20 cellular contexts compared by ENCODE assay signal in the genomic region with DNA sequence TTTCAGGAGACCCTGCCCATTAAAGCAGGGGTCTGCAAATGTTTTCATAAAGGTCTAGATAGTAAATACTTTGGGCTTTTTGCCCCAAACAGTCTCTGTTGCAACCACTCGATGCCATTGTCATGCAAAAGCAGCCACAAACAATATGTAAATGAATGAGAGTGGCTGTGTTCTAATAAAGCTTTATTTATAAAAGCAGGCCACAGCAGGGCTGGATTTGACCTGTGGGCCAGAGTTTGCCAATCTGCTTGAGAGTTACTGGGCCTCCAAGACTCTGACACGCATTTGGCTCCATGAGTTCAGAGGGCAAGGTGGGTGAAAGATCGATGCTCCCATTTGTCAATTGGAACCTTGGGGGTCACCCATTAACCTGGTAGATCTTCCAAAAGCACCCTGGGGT.
DNase-seq lines count a peak whose midpoint lies in the region; ATAC-seq and TF ChIP-seq lines count a peak whose summit lies in the region.
"Had no signal": no experiment of that assay in that cellular context is flagged by ENCODE, and none has a peak within 500 bp of the region (broad histone marks: within the 10 kb centered on the region; RNA-seq: fewer than 3 reads in every experiment).

No MANE protein-coding gene starts in this region.

- H3K27ac ChIP-seq in breast epithelium (no peak overlapping the region), colonic mucosa (peak overlapping the region; percentile 79), prostate gland (peak overlapping the region; percentile 86 to 94), PC-3 (ENCODE audit: low read length) (no peak overlapping the region)
- H3K27ac ChIP-seq: 22Rv1, BLaER1 had no signal

- POLR2A ChIA-PET in MCF 10A (lab: Yijun Ruan, JAX) (no interaction called here), PC-3 (lab: Charles Lee; ENCODE audit: unreplicated experiment) (no interaction called here)

- WGBS in prostate gland: 94% methylated on average over 3 of the region's 3 CpGs

- H3K9me3 ChIP-seq in breast epithelium (no peaks in the 10 kb centered on the region), colonic mucosa (no peaks in the 10 kb centered on the region), prostate gland (no peaks in the 10 kb centered on the region), PC-3 (ENCODE audit: low read length) (no peaks in the 10 kb centered on the region)
- H3K9me3 ChIP-seq: A549, BLaER1 had no signal

- H3K4me3 Mint-ChIP-seq in MCF 10A (ENCODE audit: unreplicated experiment): no peak overlapping the region
- H3K4me3 Mint-ChIP-seq: CD8-positive, alpha-beta memory T cell; GM23338; HFFc6 had no signal

- BruUV-seq in MCF 10A (replicated peaks; lab: Mats Ljungman, UMichigan): no TSS peak
- BruUV-seq in PC-3 (replicated peaks; lab: Mats Ljungman, UMichigan): no TSS peak

- H3K9me2 ChIP-seq in PC-3 (replicated peaks; ENCODE audit: low read length): no peaks in the 10 kb centered on the region

- TF ChIP-seq POLR2A in breast epithelium (IDR thresholded peaks at IDR 0.05) (no peak), prostate gland (IDR thresholded peaks at IDR 0.05) (no peak)

- no peaks in the 10 kb centered on the region for H3K36me3 Mint-ChIP-seq in MCF 10A (ENCODE audit: insufficient read depth, unreplicated experiment)
- H3K36me3 Mint-ChIP-seq: CD8-positive, alpha-beta memory T cell had no signal

- no peaks in the 10 kb centered on the region for H3F3A ChIP-seq in PC-3 (ENCODE audit: low read length, unreplicated experiment)

- no peak overlapping the region for H3K4me2 ChIP-seq in PC-3 (ENCODE audit: low read length)
- H3K4me2 ChIP-seq: A549, BLaER1, GM23338 had no signal

- no peaks in the 10 kb centered on the region for H3K9me3 Mint-ChIP-seq in MCF 10A (ENCODE audit: unreplicated experiment)
- H3K9me3 Mint-ChIP-seq: CD8-positive, alpha-beta memory T cell; GM23338 had no signal

- H3K27me3 ChIP-seq in breast epithelium (peaks cover 0 to 20% of the 10 kb centered on the region in 2 donors), colonic mucosa (no peaks in the 10 kb centered on the region), prostate gland (replicated peaks; ENCODE audit: insufficient read depth) (no peaks in the 10 kb centered on the region), PC-3 (ENCODE audit: low read length) (peaks cover 40% of the 10 kb centered on the region)
- H3K27me3 ChIP-seq: BLaER1 had no signal

- ATAC-seq in GM18519 (IDR thresholded peaks at IDR 0.05; ENCODE audit: low FRiP score, unreplicated experiment) (no peak), PC-3 (no peak), HG03469 (IDR thresholded peaks at IDR 0.05; ENCODE audit: unreplicated experiment) (no peak)
- ATAC-seq: A549, GM23338, HCT116 had no signal

- H3K4me1 ChIP-seq in breast epithelium (no peaks in the 10 kb centered on the region), colonic mucosa (peaks cover 8% of the 10 kb centered on the region), prostate gland (replicated peaks) (no peaks in the 10 kb centered on the region), PC-3 (ENCODE audit: insufficient read depth, low read length) (no peaks in the 10 kb centered on the region)
- H3K4me1 ChIP-seq: A549 had no signal

- H3K36me3 ChIP-seq in breast epithelium (no peaks in the 10 kb centered on the region), colonic mucosa (no peaks in the 10 kb centered on the region), prostate gland (no peaks in the 10 kb centered on the region), PC-3 (ENCODE audit: low read depth, low read length) (no peaks in the 10 kb centered on the region)
- H3K36me3 ChIP-seq: BLaER1 had no signal

- CTCF ChIA-PET in MCF 10A (lab: Yijun Ruan, JAX): no interaction called here
- CTCF ChIA-PET in PC-3 (lab: Charles Lee): no interaction called here

- DNase-seq in MCF 10A (ENCODE audit: unreplicated experiment) (no peak), breast epithelium (ENCODE audit: low spot score in 2 of 2) (no peak), colonic mucosa (no peak), prostate gland (ENCODE audit: low spot score) (no peak), PC-3 (no peak)
- DNase-seq: CD8-positive, alpha-beta memory T cell; COR-L47; DMS 273 treated with DMSO at 0.1 percent for 48 hours; DMS53; DND-41; EL; H7; HFFc6 had no signal

- H3K79me2 ChIP-seq in PC-3 (ENCODE audit: low read length): no peaks in the 10 kb centered on the region

- peaks cover 11% of the 10 kb centered on the region for H3K4me1 Mint-ChIP-seq in MCF 10A (ENCODE audit: insufficient read depth, unreplicated experiment)
- H3K4me1 Mint-ChIP-seq: CD8-positive, alpha-beta memory T cell had no signal

- no peaks in the 10 kb centered on the region for H3K27me3 Mint-ChIP-seq in MCF 10A (ENCODE audit: insufficient read depth, unreplicated experiment)

- no peak overlapping the region for H3K9ac ChIP-seq in colonic mucosa (ENCODE audit: low read depth in 2 of 2, low read length in 2 of 2)
- no peak overlapping the region for H3K9ac ChIP-seq in PC-3 (ENCODE audit: low read length)
- H3K9ac ChIP-seq: BLaER1 had no signal

- H2AFZ ChIP-seq in PC-3 (ENCODE audit: low read length): no peak overlapping the region
- H2AFZ ChIP-seq: GM23338 had no signal

- TF ChIP-seq CTCF in MCF 10A (IDR thresholded peaks at IDR 0.05; ENCODE audit: unreplicated experiment): no peak
- TF ChIP-seq CTCF in breast epithelium (IDR thresholded peaks at IDR 0.05): no peak
- no peak for TF ChIP-seq CTCF in colonic mucosa (IDR thresholded peaks at IDR 0.05)
- TF ChIP-seq CTCF in prostate gland (IDR thresholded peaks at IDR 0.05): no peak
- TF ChIP-seq CTCF in PC-3 (conservative IDR thresholded peaks at IDR 0.05; ENCODE audit: low read depth, low read length): no peak

- H3K4me3 ChIP-seq in breast epithelium: no peak overlapping the region
- H3K4me3 ChIP-seq in colonic mucosa: no peak overlapping the region
- no peak overlapping the region for H3K4me3 ChIP-seq in prostate gland
- no peak overlapping the region for H3K4me3 ChIP-seq in PC-3 (ENCODE audit: low read length)
- H3K4me3 ChIP-seq: A549, BLaER1, GM23338 had no signal

- intact Hi-C loops in MCF 10A (cut with micrococcal nuclease): no loop called here
- intact Hi-C loops in breast epithelium (cut with DNase I; ENCODE audit: low total_unique reads): no loop called here
- intact Hi-C loops in colonic mucosa (cut with DNase I): no loop called here
- intact Hi-C loops in prostate gland (cut with DNase I): no loop called here
- intact Hi-C loops in PC-3 (cut with micrococcal nuclease): no loop called here

- H4K20me1 ChIP-seq in PC-3 (ENCODE audit: low read length): no peaks in the 10 kb centered on the region
- H4K20me1 ChIP-seq: BLaER1 had no signal

- H3K27ac Mint-ChIP-seq in MCF 10A (ENCODE audit: low read depth, unreplicated experiment): peak overlapping the region; percentile 92
- H3K27ac Mint-ChIP-seq: GM23338, HFFc6 had no signal

Comparison
In these comparisons a context has a peak if more than half of its experiments do, and no peak if none do; other contexts are left out.
1. H3K27ac ChIP-seq: peak in colonic mucosa (single experiment) and prostate gland (2 of 2); none in breast epithelium (0 of 2) and PC-3 (single experiment).